ENCODE assay signal across 1 cellular context in the genomic region with DNA sequence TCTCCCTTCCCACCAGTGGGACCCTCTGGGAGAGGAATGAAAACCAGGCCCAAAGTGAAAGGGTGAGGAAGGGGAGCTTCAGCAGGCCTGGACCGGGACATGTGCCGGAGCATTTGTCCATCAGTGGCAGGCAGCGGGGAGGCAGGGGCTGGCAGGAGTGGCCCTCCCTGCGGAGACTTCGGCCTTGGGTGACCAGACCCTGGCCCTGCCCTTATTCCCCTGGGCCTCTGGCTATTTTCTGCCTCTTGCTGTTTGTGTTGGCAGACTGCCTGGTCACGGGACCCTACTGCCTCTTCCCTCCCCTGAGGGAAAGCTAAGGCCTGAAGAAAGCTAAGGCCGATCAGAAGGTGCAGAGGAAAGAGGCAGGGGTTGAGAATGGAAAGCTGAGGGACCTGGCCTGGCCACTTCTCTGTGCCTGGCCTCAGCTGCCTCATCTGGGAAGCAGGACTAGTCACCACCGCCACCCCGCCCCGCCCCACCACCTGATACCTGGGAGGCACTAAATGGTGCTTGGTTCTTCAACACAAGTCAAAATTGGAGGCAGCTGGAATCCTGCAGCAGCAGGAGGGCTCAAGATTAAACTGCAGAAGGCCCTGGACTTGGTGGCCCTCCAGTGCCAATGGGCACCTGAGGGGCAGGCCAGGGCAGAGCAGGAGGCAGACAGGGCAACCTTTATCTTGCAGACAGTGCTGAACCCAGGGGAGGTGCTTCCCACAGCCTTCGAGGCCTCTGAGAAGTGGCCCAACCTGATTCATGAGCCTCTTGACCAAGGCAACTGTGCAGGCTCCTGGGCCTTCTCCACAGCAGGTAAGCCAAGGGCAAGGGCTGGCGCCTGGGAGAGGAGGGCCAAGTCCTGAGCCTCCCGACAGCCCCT.
TF ChIP-seq lines count a peak whose summit lies in the region.

No MANE protein-coding gene starts in this region.

TF ChIP-seq in HEK293, 187 proteins besides CTCF, POLR2A, EP300 and RAD21 (continued from another document):
- TF ChIP-seq, protein P1, sequence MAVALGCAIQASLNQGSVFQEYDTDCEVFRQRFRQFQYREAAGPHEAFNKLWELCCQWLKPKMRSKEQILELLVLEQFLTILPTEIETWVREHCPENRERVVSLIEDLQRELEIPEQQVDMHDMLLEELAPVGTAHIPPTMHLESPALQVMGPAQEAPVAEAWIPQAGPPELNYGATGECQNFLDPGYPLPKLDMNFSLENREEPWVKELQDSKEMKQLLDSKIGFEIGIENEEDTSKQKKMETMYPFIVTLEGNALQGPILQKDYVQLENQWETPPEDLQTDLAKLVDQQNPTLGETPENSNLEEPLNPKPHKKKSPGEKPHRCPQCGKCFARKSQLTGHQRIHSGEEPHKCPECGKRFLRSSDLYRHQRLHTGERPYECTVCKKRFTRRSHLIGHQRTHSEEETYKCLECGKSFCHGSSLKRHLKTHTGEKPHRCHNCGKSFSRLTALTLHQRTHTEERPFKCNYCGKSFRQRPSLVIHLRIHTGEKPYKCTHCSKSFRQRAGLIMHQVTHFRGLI (tag by site-specific recombination; IDR thresholded peaks at IDR 0.05) = no peak
- TF ChIP-seq PRDM1 (tag by site-specific recombination; IDR thresholded peaks at IDR 0.05) = 0 out of 2 replicates have a peak, but pooled peaks have one; percentile 15
